8 cellular contexts compared by ENCODE assay signal in the genomic region with DNA sequence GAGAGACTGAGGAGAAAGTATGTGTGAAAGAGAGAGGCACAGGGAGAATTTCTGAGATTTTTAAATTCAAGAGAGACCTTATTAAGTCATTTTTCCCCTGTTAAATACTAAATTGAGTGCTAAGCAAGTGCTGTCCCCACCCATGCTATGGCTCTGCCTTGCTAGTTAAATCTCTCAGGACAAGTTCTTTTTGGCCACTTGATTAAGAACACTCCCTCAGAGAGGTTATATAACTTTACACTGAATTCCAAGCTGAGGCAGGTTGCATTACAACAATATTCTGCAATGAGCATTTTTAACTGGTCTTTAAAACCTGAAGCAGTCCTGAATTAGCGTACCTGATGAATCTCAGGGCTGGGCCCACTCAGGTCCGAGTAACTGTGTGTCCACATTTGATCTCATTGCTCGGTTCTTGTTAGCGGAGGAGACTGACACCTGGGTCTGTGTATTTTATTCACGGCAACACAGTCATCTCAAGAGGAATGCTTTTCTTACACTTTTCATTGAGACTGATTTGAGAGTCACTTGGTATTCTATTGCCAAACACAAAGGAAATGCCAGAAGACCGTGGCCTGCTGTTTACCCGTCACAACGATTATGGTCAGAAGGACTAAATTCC.
"Had no signal": no experiment of that assay in that cellular context is flagged by ENCODE, and none has a peak within 500 bp of the region (broad histone marks: within the 10 kb centered on the region; RNA-seq: fewer than 3 reads in every experiment).

No MANE protein-coding gene starts in this region.

- H3K27ac ChIP-seq: GM23248, HL-60 had no signal

- H3K4me1 ChIP-seq: HAP-1 had no signal

- H3K4me3 ChIP-seq: GM23248, HAP-1 had no signal

- DNase-seq: GM23248, GOT3, H7, HFFc6 had no signal

- H3K36me3 ChIP-seq: HAP-1 had no signal

- H3K9me3 ChIP-seq: HAP-1 had no signal

- ATAC-seq: HCT116, HepG2 had no signal
